Comparison of ENCODE assay signal across 2 cellular contexts in genomic region chr2:15864176-15864769, GRCh38.
"Had no signal": no experiment of that assay in that cellular context is flagged by ENCODE, and none has a peak within 500 bp of the region (broad histone marks: within the 10 kb centered on the region; RNA-seq: fewer than 3 reads in every experiment).

No MANE protein-coding gene starts in this region.

- DNase-seq: GDM1, GF-D8 had no signal
